ENCODE assay signal across 9 cellular contexts in genomic region chrX:13029831-13030771, GRCh38. TPM values are rescaled to one million over a fixed set of nuclear protein-coding genes. Genes with fewer than 3 reads are reported as not detected.
A peak's percentile ranks its signal among the peaks of the same experiment; 100 is the strongest.
DNase-seq lines count a peak whose midpoint lies in the region; ATAC-seq, FAIRE-seq and TF ChIP-seq lines count a peak whose summit lies in the region.
"Had no signal": no experiment of that assay in that cellular context is flagged by ENCODE, and none has a peak within 500 bp of the region (broad histone marks: within the 10 kb centered on the region; RNA-seq: fewer than 3 reads in every experiment).

No MANE protein-coding gene starts in this region.

- TF ChIP-seq RAD21 in A549 (conservative IDR thresholded peaks at IDR 0.05 in 1 of 2, IDR thresholded peaks at IDR 0.05 in 1 of 2), result no peak
- no peak for TF ChIP-seq RAD21 in GM12878 (IDR thresholded peaks at IDR 0.05; ENCODE audit: insufficient read depth, low read depth, low read length)

- TF ChIP-seq POLR2A in A549 (IDR thresholded peaks at IDR 0.05; ENCODE audit: low read length) (no peak), GM12878 (IDR thresholded peaks at IDR 0.05; ENCODE audit: low read depth, low read length) (no peak), right lobe of liver (IDR thresholded peaks at IDR 0.05) (no peak)

- FAIRE-seq in A549 (lab: Jason Lieb, UNC) (peak; percentile 77), GM12878 (lab: Jason Lieb, UNC) (peak; percentile 18), HTR-8/SVneo (lab: Jason Lieb, UNC) (no peak)

- SMC1A ChIA-PET in GM12878 (lab: Charles Lee; ENCODE audit: uncharacterized antibody, unreplicated experiment), result interaction anchor here (0.7 to 13.9 kb wide), 25 partner anchors 8 to 233 kb away, joined by 3 to 166 read pairs (median 5); no protein-coding TSS in a partner anchor

- peak; percentile 47 to 71; a peak in 4 of 6 replicates for ATAC-seq in A549
- ATAC-seq in GM12878, result peak; percentile 60
- peak in 3 of 4 donors; percentile 28 to 80 (median 47) for ATAC-seq in right lobe of liver
- ATAC-seq in activated CD4-positive, CD25-positive, alpha-beta regulatory T cell treated with anti-CD3 and anti-CD28 coated beads, Interleukin-2, amount 50 U/mL, for 24 hours, result no peak
- ATAC-seq in GM19023 (IDR thresholded peaks at IDR 0.05; ENCODE audit: unreplicated experiment), result no peak

- peak overlapping the region; percentile 63 for H2AFZ ChIP-seq in GM12878 (ENCODE audit: control insufficient read depth, low read depth, low read length)

- H3K36me3 ChIP-seq in HUES48 (ENCODE audit: control insufficient read depth, insufficient read depth, low read length) (no peaks in the 10 kb centered on the region), GM12878 (ENCODE audit: control insufficient read depth in 2 of 2, insufficient read depth in 2 of 2, low read length in 1 of 2) (no peaks in the 10 kb centered on the region), right lobe of liver (no peaks in the 10 kb centered on the region)
- H3K36me3 ChIP-seq: neutrophil had no signal

- POLR2A ChIA-PET in A549 (lab: Yijun Ruan, JAX), result interaction anchor here (0.5 to 1.6 kb wide), 5 partner anchors 9 to 55 kb away, joined by 3 to 8 read pairs (median 5); partner anchors contain the start of gene TMSB4X
- POLR2A ChIA-PET in GM12878 (lab: Charles Lee), result interaction anchor here (0.6 to 2.2 kb wide), 11 partner anchors 16 to 457 kb away, joined by 3 to 18 read pairs (median 3); no protein-coding TSS in a partner anchor

- CTCF ChIA-PET in A549 (lab: Yijun Ruan, JAX), result interaction anchor here (0.6 to 1.4 kb wide), 4 partner anchors 23 to 126 kb away, joined by 3 read pairs; no protein-coding TSS in a partner anchor
- CTCF ChIA-PET in GM12878 (lab: Yijun Ruan, JAX), result interaction anchor here (0.7 to 1.7 kb wide), 8 partner anchors 12 to 458 kb away, joined by 3 to 5 read pairs (median 4); no protein-coding TSS in a partner anchor

- WGBS in A549 (ENCODE audit: missing lambda C conversion rate), result 56% methylated on average over 8 of the region's 8 CpGs
- 27% methylated on average over 8 of the region's 8 CpGs for WGBS in GM12878 (ENCODE audit: insufficient coverage, insufficient replicate concordance, low lambda C conversion rate, missing lambda C conversion rate)
- 48% methylated on average over 8 of the region's 8 CpGs for WGBS in right lobe of liver (ENCODE audit: insufficient coverage, low coverage, low lambda C conversion rate, missing lambda C conversion rate)

- TF ChIP-seq CTCF in A549 (IDR thresholded peaks at IDR 0.05) (no peak), GM12878 (IDR thresholded peaks at IDR 0.05 in 2 of 3, conservative IDR thresholded peaks at IDR 0.05 in 1 of 3; ENCODE audit: control insufficient read depth in 2 of 3, extremely low read depth in 1 of 3, insufficient read depth in 1 of 3, low read depth in 3 of 3, low read length in 3 of 3) (no peak), right lobe of liver (IDR thresholded peaks at IDR 0.05) (no peak)

- TF ChIP-seq EP300 in A549 (IDR thresholded peaks at IDR 0.05) (no peak), GM12878 (IDR thresholded peaks at IDR 0.05; ENCODE audit: borderline replicate concordance in 1 of 2, control insufficient read depth in 1 of 2, low read depth in 2 of 2, low read length in 2 of 2) (no peak)

- BruUV-seq in GM12878 (replicated peaks; lab: Mats Ljungman, UMichigan), result TSS peak; percentile 74

- H3K9ac ChIP-seq in HUES48 (ENCODE audit: low read depth, low read length) (peak overlapping the region; percentile 54), GM12878 (ENCODE audit: control insufficient read depth, insufficient read depth, low read length) (no peak overlapping the region)

- H3K4me3 ChIP-seq in A549, result no peak overlapping the region
- H3K4me3 ChIP-seq in HUES48 (ENCODE audit: low read depth, low read length), result peak overlapping the region; percentile 22; the same call in 1 of the 2 replicates
- no peak overlapping the region for H3K4me3 ChIP-seq in GM12878
- H3K4me3 ChIP-seq in right lobe of liver, result no peak overlapping the region

- no peaks in the 10 kb centered on the region for H3K9me3 ChIP-seq in A549
- no peaks in the 10 kb centered on the region for H3K9me3 ChIP-seq in HUES48 (ENCODE audit: control insufficient read depth, insufficient read depth, low read length)
- no peaks in the 10 kb centered on the region for H3K9me3 ChIP-seq in GM12878 (replicated peaks; ENCODE audit: control insufficient read depth, insufficient read depth, low read length)
- no peaks in the 10 kb centered on the region for H3K9me3 ChIP-seq in right lobe of liver
- H3K9me3 ChIP-seq: neutrophil had no signal

- H3K4me2 ChIP-seq in A549 (peak overlapping the region; percentile 77), GM12878 (ENCODE audit: control insufficient read depth, insufficient read depth) (peak overlapping the region; percentile 5)

- H3K27me3 ChIP-seq in HUES48 (ENCODE audit: control insufficient read depth, insufficient read depth, low read length) (no peaks in the 10 kb centered on the region), GM12878 (replicated peaks in 1 of 2; ENCODE audit: control insufficient read depth in 2 of 2, insufficient read depth in 2 of 2, low read length in 1 of 2) (no peaks in the 10 kb centered on the region), right lobe of liver (no peaks in the 10 kb centered on the region)
- H3K27me3 ChIP-seq: neutrophil had no signal

- H3K4me1 ChIP-seq in A549, result peaks cover 41% of the 10 kb centered on the region
- H3K4me1 ChIP-seq in HUES48 (ENCODE audit: control insufficient read depth, insufficient read depth, low read length), result peaks cover 30% of the 10 kb centered on the region
- peaks cover 41% of the 10 kb centered on the region for H3K4me1 ChIP-seq in GM12878 (ENCODE audit: control insufficient read depth, insufficient read depth, low read length)
- peaks cover 0 to 6% (median 0%) of the 10 kb centered on the region in 4 donors for H3K4me1 ChIP-seq in right lobe of liver

- H4K20me1 ChIP-seq in GM12878 (ENCODE audit: control insufficient read depth, insufficient read depth), result no peaks in the 10 kb centered on the region

- in situ Hi-C loops in GM12878 (cut with MboI), result no loop called here

- H3K79me2 ChIP-seq in GM12878 (ENCODE audit: control insufficient read depth, insufficient read depth, low read length), result no peaks in the 10 kb centered on the region

- peak overlapping the region; percentile 92 to 94 for H3K27ac ChIP-seq in A549
- peak overlapping the region; percentile 96 for H3K27ac ChIP-seq in HUES48 (ENCODE audit: low read depth, low read length)
- peak overlapping the region; percentile 83 for H3K27ac ChIP-seq in GM12878 (ENCODE audit: control insufficient read depth, insufficient read depth)
- no peak overlapping the region for H3K27ac ChIP-seq in right lobe of liver
- H3K27ac ChIP-seq in substantia nigra (ENCODE audit: low read depth, low read length, poor library complexity, severe bottlenecking), result no peak overlapping the region

- RAD21 ChIA-PET in GM12878 (lab: Charles Lee; ENCODE audit: unreplicated experiment), result interaction anchor here (0.9 to 9.9 kb wide), 12 partner anchors 16 to 74 kb away, joined by 3 to 77 read pairs (median 4); no protein-coding TSS in a partner anchor

- DNase-seq in A549 (ENCODE audit: low read depth in 1 of 2, low spot score in 1 of 2), result peak in 1 of 2 experiments; percentile 77
- no peak for DNase-seq in GM12878 (ENCODE audit: low read depth, low spot score)
- no peak for DNase-seq in right lobe of liver
- DNase-seq in substantia nigra (lab: John Stamatoyannopoulos, UW), result no peak
- DNase-seq in HTR-8/SVneo (ENCODE audit: insufficient read length, low spot score), result no peak

- intact Hi-C loops in GM12878 (cut with micrococcal nuclease; ENCODE audit: unreplicated experiment), result loop anchor here (2.0 kb wide), 2 partner anchors 21 to 45 kb away; no protein-coding TSS in a partner anchor
- intact Hi-C loops in right lobe of liver (cut with DNase I), result no loop called here

RNA-seq across cellular contexts. Expression of gene FAM9C, which starts 14.3 kb away (rescaled TPM):
- not detected in 2 replicates for polyA plus RNA-seq in A549 (2011; rRNA removed)
- polyA plus RNA-seq in A549 (2012; cell fraction: cytosol; rRNA removed), result not detected in 2 replicates
- 0.01 TPM in 1 of 2 replicates, not detected in the other for polyA plus RNA-seq in A549 (2012; cell fraction: nucleus; rRNA removed)
- polyA plus RNA-seq in A549 (2017; fragmentation: RNase III; extraction: RNeasy Plus Mini Kit Qiagen cat#74134 plus additional on column Dnase treatment), result 0.03 TPM in 1 of 3 replicates, not detected in the others
- not detected in 2 replicates for polyA minus RNA-seq in A549 (2011; rRNA and poly(A)+ RNA removed)
- total RNA-seq in GM12878 (2013; cell fraction: nucleolus; rRNA removed), result 0.61 and 0.65 TPM in 2 replicates
- total RNA-seq in GM12878 (2014; rRNA removed), result not detected in 2 replicates
- not detected in 2 replicates for total RNA-seq in GM12878 (2014; rRNA removed; fragmentation: Illumina TruSeq; extraction: Trizol)
- not detected in 2 replicates for total RNA-seq in GM12878 (2021)
- not detected for polyA plus RNA-seq in GM12878 (2011; ENCODE audit: low read depth)
- 0.03 and 0.10 TPM in 2 replicates for polyA plus RNA-seq in GM12878 (2011; rRNA removed)
- polyA plus RNA-seq in GM12878 (2011; cell fraction: cytosol; rRNA removed), result 0.01 TPM in 1 of 2 replicates, not detected in the other
- polyA plus RNA-seq in GM12878 (2011; cell fraction: nucleus; rRNA removed), result 0.07 and 0.10 TPM in 2 replicates
- 0.31 TPM in 1 of 2 replicates, not detected in the other for polyA plus RNA-seq in GM12878 (2012)
- polyA plus RNA-seq in GM12878 (2014; fragmentation: Illumina TruSeq; extraction: Trizol), result 0.01 and 0.11 TPM in 2 replicates
- polyA plus RNA-seq in GM12878 (2014; fragmentation: Nextera tagmentation; extraction: Ambion mirVana), result not detected
- 0.04 TPM in 1 of 2 replicates, not detected in the other for polyA plus RNA-seq in GM12878 (2014; rRNA removed)
- not detected for polyA plus RNA-seq in GM12878 (2016; fragmentation: Nextera tagmentation; extraction: Ambion mirVana)
- not detected in 2 replicates for polyA minus RNA-seq in GM12878 (2011; rRNA and poly(A)+ RNA removed)
- polyA minus RNA-seq in GM12878 (2011; cell fraction: cytosol; rRNA and poly(A)+ RNA removed), result not detected in 2 replicates
- polyA minus RNA-seq in GM12878 (2011; cell fraction: nucleus; rRNA and poly(A)+ RNA removed), result not detected in 2 replicates
- not detected for total RNA-seq in right lobe of liver

RNA-seq across cellular contexts. Expression of gene TMSB4X, which starts 55.2 kb away (rescaled TPM):
- 3,130 and 3,742 TPM in 2 replicates for polyA plus RNA-seq in A549 (2011; rRNA removed)
- 3,096 and 3,118 TPM in 2 replicates for polyA plus RNA-seq in A549 (2012; cell fraction: cytosol; rRNA removed)
- 460 and 1,554 TPM in 2 replicates for polyA plus RNA-seq in A549 (2012; cell fraction: nucleus; rRNA removed)
- polyA plus RNA-seq in A549 (2017; fragmentation: RNase III; extraction: RNeasy Plus Mini Kit Qiagen cat#74134 plus additional on column Dnase treatment), result 6,622 to 7,955 TPM (median 7,447 TPM) in 3 replicates
- polyA minus RNA-seq in A549 (2011; rRNA and poly(A)+ RNA removed), result 852 and 1,226 TPM in 2 replicates
- total RNA-seq in GM12878 (2013; cell fraction: nucleolus; rRNA removed), result 726 and 815 TPM in 2 replicates
- total RNA-seq in GM12878 (2014; rRNA removed), result 20,095 and 20,513 TPM in 2 replicates
- 14,081 and 14,526 TPM in 2 replicates for total RNA-seq in GM12878 (2014; rRNA removed; fragmentation: Illumina TruSeq; extraction: Trizol)
- 15,676 and 15,778 TPM in 2 replicates for total RNA-seq in GM12878 (2021)
- 20,663 TPM for polyA plus RNA-seq in GM12878 (2011; ENCODE audit: low read depth)
- polyA plus RNA-seq in GM12878 (2011; rRNA removed), result 13,924 and 13,999 TPM in 2 replicates
- 6,321 and 8,073 TPM in 2 replicates for polyA plus RNA-seq in GM12878 (2011; cell fraction: cytosol; rRNA removed)
- 2,770 and 4,943 TPM in 2 replicates for polyA plus RNA-seq in GM12878 (2011; cell fraction: nucleus; rRNA removed)
- 18,326 and 24,333 TPM in 2 replicates for polyA plus RNA-seq in GM12878 (2012)
- polyA plus RNA-seq in GM12878 (2014; fragmentation: Illumina TruSeq; extraction: Trizol), result 22,521 and 25,739 TPM in 2 replicates
- over 10,000 TPM; 32,576 to 35,408 TPM for polyA plus RNA-seq in GM12878 (2014; fragmentation: Nextera tagmentation; extraction: Ambion mirVana)
- 21,672 and 21,926 TPM in 2 replicates for polyA plus RNA-seq in GM12878 (2014; rRNA removed)
- polyA plus RNA-seq in GM12878 (2016; fragmentation: Nextera tagmentation; extraction: Ambion mirVana), result over 10,000 TPM; 35,271 to 37,234 TPM
- polyA minus RNA-seq in GM12878 (2011; rRNA and poly(A)+ RNA removed), result 5,151 and 6,646 TPM in 2 replicates
- polyA minus RNA-seq in GM12878 (2011; cell fraction: cytosol; rRNA and poly(A)+ RNA removed), result 2,250 and 2,391 TPM in 2 replicates
- polyA minus RNA-seq in GM12878 (2011; cell fraction: nucleus; rRNA and poly(A)+ RNA removed), result 1,575 and 1,669 TPM in 2 replicates
- 1,000 to 10,000 TPM in 1 of 6 experiments, 100 to 1,000 TPM in 5; 348 to 1,121 (median 708) TPM for total RNA-seq in right lobe of liver

Comparison
In these comparisons a context has a peak if more than half of its experiments do, and no peak if none do; other contexts are left out.
1. ATAC-seq: peak in A549 (2 of 2), GM12878 (single experiment) and right lobe of liver (3 of 4); none in activated CD4-positive, CD25-positive, alpha-beta regulatory T cell treated with anti-CD3 and anti-CD28 coated beads, Interleukin-2, amount 50 U/mL, for 24 hours (0 of 2) and GM19023 (single experiment).
2. H3K27ac ChIP-seq: peak in A549 (2 of 2), HUES48 (single experiment) and GM12878 (single experiment); none in right lobe of liver (0 of 3) and substantia nigra (single experiment).
3. Of the 24 proteins assayed by ChIP-seq in both GM12878 and A549: peak only in GM12878: JUNB; only in A549: none; in both: none; in neither: 23.